In the genomic region with DNA sequence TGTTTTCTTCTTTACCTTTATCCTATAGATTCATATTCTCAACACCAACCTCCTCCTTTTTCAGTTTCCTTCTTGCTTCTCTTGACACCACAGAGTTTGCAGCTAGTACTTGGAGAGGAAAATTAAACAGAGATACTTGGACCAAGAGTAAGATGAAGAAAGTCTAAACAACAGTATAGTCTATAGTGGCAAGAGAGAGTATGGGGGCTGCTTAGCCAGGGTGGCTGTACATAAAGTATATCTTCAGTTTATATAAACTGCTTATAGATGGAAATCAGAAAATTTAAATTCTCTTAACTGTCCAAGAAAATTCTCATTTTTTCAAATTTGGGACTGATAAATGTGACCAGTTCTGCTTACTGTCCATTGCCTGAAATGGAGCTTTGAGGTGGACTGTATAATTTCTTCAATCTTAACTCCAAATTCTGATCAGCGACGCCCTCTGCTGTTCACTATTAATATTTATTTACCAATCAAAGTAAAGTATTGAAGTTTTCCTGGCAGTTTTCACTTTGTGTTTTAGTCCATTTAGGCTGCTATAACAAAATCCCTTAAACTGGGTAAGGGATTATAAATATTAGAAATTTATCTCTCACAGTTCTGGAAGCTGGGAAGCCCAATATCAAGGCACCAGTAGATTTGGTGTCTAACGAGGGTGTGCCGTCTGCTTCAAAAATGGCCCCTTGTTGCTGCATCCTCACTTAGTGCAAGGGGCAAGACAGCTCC, we compare ENCODE assay signal across 8 cellular contexts. TPM values are rescaled to one million over a fixed set of nuclear protein-coding genes. Genes with fewer than 3 reads are reported as not detected.
DNase-seq lines count a peak whose midpoint lies in the region; ATAC-seq and TF ChIP-seq lines count a peak whose summit lies in the region.

No MANE protein-coding gene starts in this region.

- DNase-seq in D341Med (ENCODE audit: low spot score) (peak; percentile 46), HCT116 (ENCODE audit: low read depth, low spot score) (peak; percentile 21), RWPE2 (ENCODE audit: low spot score) (no peak), endodermal cell (no peak), nephron progenitor cell (peak; percentile 15)
- DNase-seq in activated T-cell treated with anti-CD3 and anti-CD28 coated beads, Interleukin-2, amount 50 U/mL, for 72 hours: no peak
- no peak for DNase-seq in effector CD8-positive, alpha-beta T cell (lab: John Stamatoyannopoulos, UW)

- 58 to 100% methylated on average over 1 to 4 of the region's 4 CpGs for WGBS in endodermal cell (ENCODE audit: insufficient coverage in 1 of 2, insufficient read length in 1 of 2), 2 experiments

- H2AFZ ChIP-seq in HCT116 (ENCODE audit: low read depth, low read length, poor library complexity, severe bottlenecking): no peak overlapping the region

- peak; percentile 77 for TF ChIP-seq RAD21 in HCT116 (IDR thresholded peaks at IDR 0.05; ENCODE audit: low read depth)

- RAD21 ChIA-PET in HCT116 (lab: Charles Lee; ENCODE audit: low non-redundant PET in 1 of 2, low total read pairs in 2 of 2, uncharacterized antibody in 2 of 2, unreplicated experiment in 2 of 2): interaction anchor here in 1 of 2 experiments (0.9 kb wide), 1 partner anchor 208 kb away, joined by 3 read pairs; no protein-coding TSS in a partner anchor

- CTCF ChIA-PET in HCT116 (lab: Charles Lee): interaction anchor here (0.6 to 2.5 kb wide), 12 partner anchors 8 to 1206 kb away, joined by 3 to 21 read pairs (median 3); a partner anchor contains a TSS

- no peak overlapping the region for H3K27ac Mint-ChIP-seq in endodermal cell
- H3K27ac Mint-ChIP-seq in nephron progenitor cell: peak overlapping the region; percentile 14
- H3K27ac Mint-ChIP-seq in activated T-cell treated with anti-CD3 and anti-CD28 coated beads, Interleukin-2, amount 50 U/mL, for 72 hours: no peak overlapping the region

- ATAC-seq in HCT116 (peak; percentile 68), RWPE2 (ENCODE audit: low read depth) (peak; percentile 33; the same call in 1 of the 3 replicates), GM19397 (IDR thresholded peaks at IDR 0.05; ENCODE audit: unreplicated experiment) (no peak)
- ATAC-seq in activated T-cell treated with anti-CD3 and anti-CD28 coated beads, Interleukin-2, amount 50 U/mL, for 72 hours (replicated peaks in 1 of 2): no peak

- H3K4me1 ChIP-seq in HCT116 (ENCODE audit: control insufficient read depth in 1 of 2, insufficient read depth in 2 of 2, low read length in 2 of 2) (no peaks in the 10 kb centered on the region), RWPE2 (ENCODE audit: insufficient read depth, poor library complexity, severe bottlenecking) (no peaks in the 10 kb centered on the region), endodermal cell (ENCODE audit: control insufficient read depth, insufficient read depth, low read length) (no peaks in the 10 kb centered on the region)

- H3K79me2 ChIP-seq in HCT116 (ENCODE audit: insufficient read depth, low read length): no peaks in the 10 kb centered on the region

- H3K36me3 ChIP-seq in HCT116 (ENCODE audit: control insufficient read depth in 1 of 2, insufficient read depth in 2 of 2, low read length in 2 of 2) (peaks cover 8 to 9% of the 10 kb centered on the region in 2 experiments; a peak in 2 of 4 replicates), RWPE2 (ENCODE audit: low read depth) (peaks cover 81% of the 10 kb centered on the region), endodermal cell (ENCODE audit: control insufficient read depth, insufficient read depth, low read length) (peaks cover 61% of the 10 kb centered on the region)

- no TSS peak for BruUV-seq in HCT116 (replicated peaks; lab: Mats Ljungman, UMichigan)

- H3K27me3 ChIP-seq in HCT116 (ENCODE audit: insufficient read depth, low read length): no peaks in the 10 kb centered on the region
- H3K27me3 ChIP-seq in RWPE2 (ENCODE audit: insufficient read depth, poor library complexity, severe bottlenecking): no peaks in the 10 kb centered on the region
- no peaks in the 10 kb centered on the region for H3K27me3 ChIP-seq in endodermal cell (ENCODE audit: control insufficient read depth, insufficient read depth, low read length, poor library complexity, severe bottlenecking)

- H3K36me3 Mint-ChIP-seq in endodermal cell (ENCODE audit: low read depth) (peaks cover 36% of the 10 kb centered on the region), nephron progenitor cell (ENCODE audit: low read depth) (peaks cover 33% of the 10 kb centered on the region)
- H3K36me3 Mint-ChIP-seq in activated T-cell treated with anti-CD3 and anti-CD28 coated beads, Interleukin-2, amount 50 U/mL, for 72 hours (ENCODE audit: insufficient read depth in 2 of 2): peaks cover 4 to 25% of the 10 kb centered on the region in 2 donors

- H3K27me3 Mint-ChIP-seq in endodermal cell (ENCODE audit: insufficient read depth) (no peaks in the 10 kb centered on the region), nephron progenitor cell (ENCODE audit: low read depth, poor library complexity) (no peaks in the 10 kb centered on the region)
- no peaks in the 10 kb centered on the region for H3K27me3 Mint-ChIP-seq in activated T-cell treated with anti-CD3 and anti-CD28 coated beads, Interleukin-2, amount 50 U/mL, for 72 hours (ENCODE audit: low read depth)

- POLR2A ChIA-PET in HCT116 (lab: Charles Lee): no interaction called here

- H3K4me1 Mint-ChIP-seq in endodermal cell: no peaks in the 10 kb centered on the region
- no peaks in the 10 kb centered on the region for H3K4me1 Mint-ChIP-seq in nephron progenitor cell
- H3K4me1 Mint-ChIP-seq in activated T-cell treated with anti-CD3 and anti-CD28 coated beads, Interleukin-2, amount 50 U/mL, for 72 hours (ENCODE audit: low read depth): no peaks in the 10 kb centered on the region

- peaks cover 10% of the 10 kb centered on the region for H3K9me3 Mint-ChIP-seq in endodermal cell
- peaks cover 13% of the 10 kb centered on the region for H3K9me3 Mint-ChIP-seq in nephron progenitor cell
- peaks cover 0 to 2% of the 10 kb centered on the region in 2 donors for H3K9me3 Mint-ChIP-seq in activated T-cell treated with anti-CD3 and anti-CD28 coated beads, Interleukin-2, amount 50 U/mL, for 72 hours

- intact Hi-C loops in HCT116 (cut with micrococcal nuclease): loop anchor here (1.0 to 10.0 kb wide), 6 partner anchors 97 to 1207 kb away; a partner anchor contains a TSS

- no peaks in the 10 kb centered on the region for H4K20me1 ChIP-seq in HCT116 (ENCODE audit: insufficient read depth)

- H3K4me3 Mint-ChIP-seq in endodermal cell (no peak overlapping the region), nephron progenitor cell (no peak overlapping the region)
- H3K4me3 Mint-ChIP-seq in activated T-cell treated with anti-CD3 and anti-CD28 coated beads, Interleukin-2, amount 50 U/mL, for 72 hours: no peak overlapping the region

- H3K27ac ChIP-seq in HCT116 (ENCODE audit: low read depth, low read length): no peak overlapping the region
- no peak overlapping the region for H3K27ac ChIP-seq in RWPE2 (ENCODE audit: poor library complexity, severe bottlenecking)
- no peak overlapping the region for H3K27ac ChIP-seq in endodermal cell (ENCODE audit: low read depth, low read length)

- H3K9me2 ChIP-seq in HCT116 (ENCODE audit: insufficient read depth): no peaks in the 10 kb centered on the region

- no peaks in the 10 kb centered on the region for H3K9me3 ChIP-seq in HCT116 (ENCODE audit: control insufficient read depth in 1 of 2, insufficient read depth in 1 of 2, low read depth in 1 of 2, low read length in 2 of 2)
- no peaks in the 10 kb centered on the region for H3K9me3 ChIP-seq in RWPE2 (ENCODE audit: severe bottlenecking)
- peaks cover 23% of the 10 kb centered on the region for H3K9me3 ChIP-seq in endodermal cell (ENCODE audit: control insufficient read depth, low read length)

- H3K9ac ChIP-seq in HCT116 (ENCODE audit: low read length): no peak overlapping the region
- no peak overlapping the region for H3K9ac ChIP-seq in endodermal cell (ENCODE audit: extremely low read depth, low read length, poor library complexity, severe bottlenecking)

- H3K4me2 ChIP-seq in HCT116 (ENCODE audit: low read length): no peak overlapping the region

- no peak overlapping the region for H3K4me3 ChIP-seq in HCT116 (replicated peaks in 1 of 2; ENCODE audit: low read depth in 1 of 2, low read length in 2 of 2)
- no peak overlapping the region for H3K4me3 ChIP-seq in RWPE2 (ENCODE audit: severe bottlenecking)
- H3K4me3 ChIP-seq in endodermal cell (ENCODE audit: low read length): no peak overlapping the region

- TF ChIP-seq CTCF in HCT116 (IDR thresholded peaks at IDR 0.05 in 2 of 3, conservative IDR thresholded peaks at IDR 0.05 in 1 of 3; ENCODE audit: borderline replicate concordance in 1 of 3, insufficient read depth in 1 of 3, low read depth in 2 of 3, low read length in 2 of 3) (peak in 2 of 3 experiments; percentile 60 to 62; a peak in 3 of 6 replicates), RWPE2 (IDR thresholded peaks at IDR 0.05; ENCODE audit: poor library complexity, severe bottlenecking) (peak; percentile 84), endodermal cell (conservative IDR thresholded peaks at IDR 0.05) (peak; percentile 78), nephron progenitor cell (IDR thresholded peaks at IDR 0.05) (peak; percentile 56)

- TF ChIP-seq POLR2A in HCT116 (IDR thresholded peaks at IDR 0.05; ENCODE audit: borderline replicate concordance, extremely low read depth, insufficient read depth, insufficient read length): no peak

TF ChIP-seq in HCT116, 20 proteins besides CTCF, POLR2A, EP300 and RAD21:
- TF ChIP-seq SRF (IDR thresholded peaks at IDR 0.05; ENCODE audit: low read depth): 0 out of 2 replicates have a peak, but pooled peaks have one; percentile 19
- TF ChIP-seq YY1 (IDR thresholded peaks at IDR 0.05; ENCODE audit: extremely low read depth, insufficient replicate concordance, low read depth, low read length): no peak

RNA-seq across cellular contexts. Expression of a gene that starts 14.8 kb away (rescaled TPM):
- 7.4 TPM for total RNA-seq in HCT116 (2021; ENCODE audit: unreplicated experiment)
- 2.3 and 4.3 TPM in 2 replicates for polyA plus RNA-seq in HCT116 (2012)
- total RNA-seq in endodermal cell: 1 to 10 TPM; 6.7 to 7.3 TPM
- polyA plus RNA-seq in endodermal cell (2013, experiment 1 of 2): 11.8 TPM
- 9.3 TPM for polyA plus RNA-seq in endodermal cell (2013, experiment 2 of 2)
- 10 to 100 TPM; 11.7 to 12.1 TPM for total RNA-seq in activated T-cell treated with anti-CD3 and anti-CD28 coated beads, Interleukin-2, amount 50 U/mL, for 72 hours

Comparison
In these comparisons a context has a peak if more than half of its experiments do, and no peak if none do; other contexts are left out.
1. DNase-seq: peak in D341Med (single experiment), HCT116 (single experiment) and nephron progenitor cell (single experiment); none in RWPE2 (single experiment), endodermal cell (single experiment), activated T-cell treated with anti-CD3 and anti-CD28 coated beads, Interleukin-2, amount 50 U/mL, for 72 hours (0 of 2) and effector CD8-positive, alpha-beta T cell (single experiment).
2. ATAC-seq: peak in HCT116 (single experiment) and RWPE2 (single experiment); none in GM19397 (single experiment) and activated T-cell treated with anti-CD3 and anti-CD28 coated beads, Interleukin-2, amount 50 U/mL, for 72 hours (0 of 2).
3. Peak in every context shown above with its lines, with median percentiles within 50 percentile points of each other: CTCF ChIP-seq.